Comparison of ENCODE assay signal across 11 cellular contexts in genomic region chr10:129887986-129888783, GRCh38.
A peak's percentile ranks its signal among the peaks of the same experiment; 100 is the strongest.
DNase-seq lines count a peak whose midpoint lies in the region; ATAC-seq and TF ChIP-seq lines count a peak whose summit lies in the region.
"Had no signal": no experiment of that assay in that cellular context is flagged by ENCODE, and none has a peak within 500 bp of the region (broad histone marks: within the 10 kb centered on the region; RNA-seq: fewer than 3 reads in every experiment).

No MANE protein-coding gene starts in this region.

- peak overlapping the region; percentile 1 for H3K4me3 Mint-ChIP-seq in nephron progenitor cell
- no peak overlapping the region for H3K4me3 Mint-ChIP-seq in activated CD4-positive, alpha-beta T cell treated with anti-CD3 and anti-CD28 coated beads, Interleukin-2, amount 10 ng/mL, durations not matched to agents 7 days and 5 days
- H3K4me3 Mint-ChIP-seq: CD14-positive monocyte; CD4-positive, alpha-beta T cell; CD8-positive, alpha-beta memory T cell had no signal

- CTCF ChIA-PET in activated CD4-positive, alpha-beta T cell treated with anti-CD3 and anti-CD28 coated beads, Interleukin-2, amount 10 ng/mL, durations not matched to agents 7 days and 5 days (lab: Charles Lee), result no interaction called here

- H3K27ac Mint-ChIP-seq in nephron progenitor cell, result no peak overlapping the region
- H3K27ac Mint-ChIP-seq in activated CD4-positive, alpha-beta T cell treated with anti-CD3 and anti-CD28 coated beads, Interleukin-2, amount 10 ng/mL, durations not matched to agents 7 days and 5 days, result no peak overlapping the region
- H3K27ac Mint-ChIP-seq: CD14-positive monocyte; CD4-positive, alpha-beta T cell had no signal

- no peaks in the 10 kb centered on the region for H3K27me3 Mint-ChIP-seq in nephron progenitor cell (ENCODE audit: low read depth, poor library complexity)
- H3K27me3 Mint-ChIP-seq in activated CD4-positive, alpha-beta T cell treated with anti-CD3 and anti-CD28 coated beads, Interleukin-2, amount 10 ng/mL, durations not matched to agents 7 days and 5 days, result no peaks in the 10 kb centered on the region
- H3K27me3 Mint-ChIP-seq: CD8-positive, alpha-beta memory T cell had no signal

- DNase-seq in COLO829 (ENCODE audit: low spot score) (peak; percentile 89), foreskin melanocyte (peak; percentile 77), nephron progenitor cell (no peak), NCI-H1694 (lab: John Stamatoyannopoulos, UW) (no peak)
- DNase-seq in activated CD4-positive, alpha-beta T cell treated with anti-CD3 and anti-CD28 coated beads, Interleukin-2, amount 10 ng/mL, durations not matched to agents 7 days and 5 days, result no peak
- DNase-seq: COR-L47, HCEC 1CT had no signal

- TF ChIP-seq CTCF in nephron progenitor cell (IDR thresholded peaks at IDR 0.05), result no peak

- no peak for ATAC-seq in GM18867 (IDR thresholded peaks at IDR 0.05; ENCODE audit: unreplicated experiment)

- no peaks in the 10 kb centered on the region for H3K9me3 Mint-ChIP-seq in nephron progenitor cell
- no peaks in the 10 kb centered on the region for H3K9me3 Mint-ChIP-seq in activated CD4-positive, alpha-beta T cell treated with anti-CD3 and anti-CD28 coated beads, Interleukin-2, amount 10 ng/mL, durations not matched to agents 7 days and 5 days
- H3K9me3 Mint-ChIP-seq: CD4-positive, alpha-beta T cell; CD8-positive, alpha-beta memory T cell had no signal

- POLR2A ChIA-PET in activated CD4-positive, alpha-beta T cell treated with anti-CD3 and anti-CD28 coated beads, Interleukin-2, amount 10 ng/mL, durations not matched to agents 7 days and 5 days (lab: Charles Lee), result no interaction called here

- peaks cover 5% of the 10 kb centered on the region for H3K36me3 Mint-ChIP-seq in nephron progenitor cell (ENCODE audit: low read depth)
- H3K36me3 Mint-ChIP-seq in activated CD4-positive, alpha-beta T cell treated with anti-CD3 and anti-CD28 coated beads, Interleukin-2, amount 10 ng/mL, durations not matched to agents 7 days and 5 days (ENCODE audit: low read depth), result no peaks in the 10 kb centered on the region
- H3K36me3 Mint-ChIP-seq: CD14-positive monocyte; CD8-positive, alpha-beta memory T cell had no signal

- H3K4me1 Mint-ChIP-seq in nephron progenitor cell, result peaks cover 88% of the 10 kb centered on the region
- no peaks in the 10 kb centered on the region for H3K4me1 Mint-ChIP-seq in activated CD4-positive, alpha-beta T cell treated with anti-CD3 and anti-CD28 coated beads, Interleukin-2, amount 10 ng/mL, durations not matched to agents 7 days and 5 days
- H3K4me1 Mint-ChIP-seq: CD8-positive, alpha-beta memory T cell had no signal

Comparison
In these comparisons a context has a peak if more than half of its experiments do, and no peak if none do; other contexts are left out.
1. DNase-seq: peak in COLO829 (single experiment) and foreskin melanocyte (single experiment); none in nephron progenitor cell (single experiment), activated CD4-positive, alpha-beta T cell treated with anti-CD3 and anti-CD28 coated beads, Interleukin-2, amount 10 ng/mL, durations not matched to agents 7 days and 5 days (single experiment) and NCI-H1694 (single experiment).